ENCODE assay signal across 8 cellular contexts in genomic region chr11:87036756-87037449, GRCh38. TPM values are rescaled to one million over a fixed set of nuclear protein-coding genes. Genes with fewer than 3 reads are reported as not detected.
DNase-seq lines count a peak whose midpoint lies in the region; ATAC-seq and TF ChIP-seq lines count a peak whose summit lies in the region.

No MANE protein-coding gene starts in this region.

- intact Hi-C loops in activated CD8-positive, alpha-beta T cell treated with anti-CD3 and anti-CD28 coated beads for 36 hours (cut with micrococcal nuclease), result no loop called here

- peaks cover 8% of the 10 kb centered on the region for H3K36me3 Mint-ChIP-seq in activated CD8-positive, alpha-beta T cell treated with anti-CD3 and anti-CD28 coated beads for 36 hours (ENCODE audit: low read depth)

- no peaks in the 10 kb centered on the region for H3K9me3 Mint-ChIP-seq in activated CD8-positive, alpha-beta T cell treated with anti-CD3 and anti-CD28 coated beads for 36 hours

- H3K4me1 ChIP-seq in right atrium auricular region, result peaks cover 0 to 35% of the 10 kb centered on the region in 2 donors

- H3K27me3 ChIP-seq in right atrium auricular region, result no peaks in the 10 kb centered on the region

- peak overlapping the region; percentile 73 to 77 for H3K4me3 ChIP-seq in right atrium auricular region
- H3K4me3 ChIP-seq in skeletal muscle cell (ENCODE audit: low read depth, low read length), result peak overlapping the region; percentile 93

- peaks cover 40% of the 10 kb centered on the region for H3K4me1 Mint-ChIP-seq in activated CD8-positive, alpha-beta T cell treated with anti-CD3 and anti-CD28 coated beads for 36 hours (ENCODE audit: low read depth)

- POLR2A ChIA-PET in activated CD8-positive, alpha-beta T cell treated with anti-CD3 and anti-CD28 coated beads for 36 hours (lab: Charles Lee), result interaction anchor here (1.4 kb wide), 2 partner anchors 28 to 45 kb away, joined by 4 read pairs; no protein-coding TSS in a partner anchor

- no peaks in the 10 kb centered on the region for H3K27me3 Mint-ChIP-seq in activated CD8-positive, alpha-beta T cell treated with anti-CD3 and anti-CD28 coated beads for 36 hours

- H3K27ac Mint-ChIP-seq in activated CD8-positive, alpha-beta T cell treated with anti-CD3 and anti-CD28 coated beads for 36 hours, result peak overlapping the region; percentile 39

- no peak for TF ChIP-seq CTCF in activated CD8-positive, alpha-beta T cell treated with anti-CD3 and anti-CD28 coated beads for 36 hours (IDR thresholded peaks at IDR 0.05)
- no peak for TF ChIP-seq CTCF in right atrium auricular region (IDR thresholded peaks at IDR 0.05)

- peak overlapping the region; percentile 81 to 90 for H3K27ac ChIP-seq in right atrium auricular region

- H3K4me3 Mint-ChIP-seq in activated CD8-positive, alpha-beta T cell treated with anti-CD3 and anti-CD28 coated beads for 36 hours, result peak overlapping the region; percentile 96

- no peaks in the 10 kb centered on the region for H3K36me3 ChIP-seq in right atrium auricular region

- peak; percentile 12 for DNase-seq in activated naive CD4-positive, alpha-beta T cell treated with Interleukin-2 at 50 U/mL for 16 hours
- no peak for DNase-seq in activated naive CD4-positive, alpha-beta T cell treated with anti-CD3 and anti-CD28 coated beads, Interleukin-2, amount 50 U/mL, for 16 hours
- DNase-seq in activated CD8-positive, alpha-beta T cell treated with anti-CD3 and anti-CD28 coated beads for 36 hours, result peak; percentile 7
- no peak for DNase-seq in right atrium auricular region (ENCODE audit: low spot score)
- no peak for DNase-seq in skeletal muscle cell (ENCODE audit: low read depth)
- DNase-seq in glomerular visceral epithelial cell (ENCODE audit: extremely low spot score), result no peak

- peak; percentile 21 for ATAC-seq in HG03025 (IDR thresholded peaks at IDR 0.05; ENCODE audit: low FRiP score, unreplicated experiment)
- no peak for ATAC-seq in activated CD8-positive, alpha-beta T cell treated with anti-CD3 and anti-CD28 coated beads for 36 hours
- no peak for ATAC-seq in HG03571 (IDR thresholded peaks at IDR 0.05; ENCODE audit: unreplicated experiment)

- H3K9me3 ChIP-seq in right atrium auricular region, result no peaks in the 10 kb centered on the region

- CTCF ChIA-PET in activated CD8-positive, alpha-beta T cell treated with anti-CD3 and anti-CD28 coated beads for 36 hours (lab: Charles Lee), result interaction anchor here (0.9 to 1.4 kb wide), 5 partner anchors 14 to 60 kb away, joined by 3 to 5 read pairs (median 3); no protein-coding TSS in a partner anchor

RNA-seq across cellular contexts. Expression of gene TMEM135, which starts 0.8 kb away (rescaled TPM):
- 10 to 100 TPM; 24.7 to 30.0 TPM for total RNA-seq in activated CD8-positive, alpha-beta T cell treated with anti-CD3 and anti-CD28 coated beads for 36 hours
- 10 to 100 TPM; 12.2 to 13.0 TPM for total RNA-seq in right atrium auricular region

Comparison
In these comparisons a context has a peak if more than half of its experiments do, and no peak if none do; other contexts are left out.
1. DNase-seq: peak in activated naive CD4-positive, alpha-beta T cell treated with Interleukin-2 at 50 U/mL for 16 hours (single experiment) and activated CD8-positive, alpha-beta T cell treated with anti-CD3 and anti-CD28 coated beads for 36 hours (single experiment); none in activated naive CD4-positive, alpha-beta T cell treated with anti-CD3 and anti-CD28 coated beads, Interleukin-2, amount 50 U/mL, for 16 hours (single experiment), right atrium auricular region (single experiment), skeletal muscle cell (single experiment) and glomerular visceral epithelial cell (single experiment).